ENCODE assay signal across 9 cellular contexts in the genomic region with DNA sequence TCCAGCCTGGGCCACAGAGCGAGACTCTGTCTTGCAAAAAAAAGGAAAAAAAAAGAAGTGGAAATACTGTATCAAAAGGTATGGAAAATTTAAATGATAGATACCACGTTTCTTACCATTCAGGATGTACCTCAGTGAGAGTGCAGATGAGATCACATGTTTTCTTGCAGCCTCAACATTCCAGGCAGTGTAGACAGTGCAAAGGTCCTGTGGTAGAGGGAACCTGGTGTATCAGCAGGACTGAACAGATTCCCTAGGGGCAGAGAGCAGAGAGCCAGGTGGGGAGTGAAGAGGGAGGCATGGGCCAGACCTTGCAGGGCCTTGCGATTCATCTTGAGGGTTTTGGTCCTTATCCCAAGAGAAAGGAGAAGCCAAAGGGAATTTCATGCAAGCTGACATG.
"Had no signal": no experiment of that assay in that cellular context is flagged by ENCODE, and none has a peak within 500 bp of the region (broad histone marks: within the 10 kb centered on the region; RNA-seq: fewer than 3 reads in every experiment).

No MANE protein-coding gene starts in this region.

- H3K4me1 Mint-ChIP-seq: IgD-negative memory B cell had no signal

- FAIRE-seq: H54 had no signal

- H3K4me3 ChIP-seq: GM23248 had no signal

- DNase-seq: GM23248, GOT3, H9, HCEC 1CT, HFFc6, KG1 had no signal

- H3K27ac Mint-ChIP-seq: HFFc6, IgD-negative memory B cell had no signal

- H2AFZ ChIP-seq: GM23248 had no signal

- H3K27ac ChIP-seq: GM23248, HL-60 had no signal

- H3K9me3 Mint-ChIP-seq: H9, HFFc6, IgD-negative memory B cell had no signal

- H3K4me3 Mint-ChIP-seq: H9, HFFc6, IgD-negative memory B cell had no signal

- H3K9ac ChIP-seq: GM23248 had no signal

- H3K36me3 Mint-ChIP-seq: IgD-negative memory B cell had no signal
